ENCODE assay signal across 1 cellular context in genomic region chr7:27153526-27153925, GRCh38.
TF ChIP-seq lines count a peak whose summit lies in the region.

No MANE protein-coding gene starts in this region.

TF ChIP-seq in GM23338, 12 proteins besides CTCF, POLR2A, EP300 and RAD21 (continued from another document):
- peak; percentile 76 for TF ChIP-seq EZH2 (IDR thresholded peaks at IDR 0.05; ENCODE audit: low read depth, unreplicated experiment)
